35 cellular contexts compared by ENCODE assay signal in the genomic region with DNA sequence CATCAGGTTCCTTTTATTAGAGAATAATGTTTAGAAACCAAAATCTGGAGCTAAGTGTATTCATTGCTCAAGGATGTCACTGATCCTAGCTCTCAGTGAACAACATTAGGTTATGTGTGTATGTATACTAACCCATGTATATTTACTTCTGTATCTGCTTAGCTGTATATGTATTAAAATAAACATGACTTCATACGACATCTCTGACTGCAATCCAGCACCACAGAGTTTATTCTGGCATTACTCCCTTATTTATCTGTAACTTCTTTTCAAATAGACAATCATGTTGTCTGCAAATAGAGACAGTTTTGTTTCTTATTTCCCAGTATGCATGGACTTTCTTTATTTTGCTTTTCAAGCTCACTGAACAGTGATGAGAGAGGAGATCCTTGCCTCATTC.
"Had no signal": no experiment of that assay in that cellular context is flagged by ENCODE, and none has a peak within 500 bp of the region (broad histone marks: within the 10 kb centered on the region; RNA-seq: fewer than 3 reads in every experiment).

No MANE protein-coding gene starts in this region.

- H3K27me3 ChIP-seq: adrenal gland, body of pancreas, breast epithelium, Peyer's patch had no signal

- DNase-seq: activated CD4-positive, alpha-beta T cell treated with anti-CD3 and anti-CD28 coated beads for 36 hours; activated CD4-positive, alpha-beta T cell treated with anti-CD3 and anti-CD28 coated beads, Interleukin-2, amount 10 ng/mL, durations not matched to agents 7 days and 5 days; activated CD4-positive, alpha-beta T cell treated with anti-CD3 and anti-CD28 coated beads, Interleukin-2, amount 50 U/mL, for 48 hours; activated CD8-positive, alpha-beta memory T cell treated with anti-CD3 and anti-CD28 coated beads, Interleukin-2, amount 50 U/mL, for 4 hours; activated gamma-delta T cell treated with Interleukin-2 at 50 U/mL for 16 hours; activated naive CD4-positive, alpha-beta T cell treated with anti-CD3 and anti-CD28 coated beads for 36 hours; activated T-cell treated with anti-CD3 and anti-CD28 coated beads for 4 hours; activated T-cell treated with anti-CD3 and anti-CD28 coated beads, Interleukin-2, amount 50 U/mL, for 4 hours; adrenal gland; body of pancreas; caudate nucleus; Kasumi-1; KBM-7; MM.1S; NCI-H1092 treated with DMSO at 0.1 percent for 48 hours; NCI-H1417; NCI-H146; NCI-H187; NCI-H2029 treated with DMSO at 0.1 percent for 48 hours; NCI-H2107; NCI-H2171; NCI-H510A; NCI-H526; NCI-H748 treated with DMSO at 0.1 percent for 48 hours; NK-92 treated with Interleukin-12 subunit alpha and Interleukin-12 subunit beta, amount 100 ng/mL, for 24 hours; PC-3; Peyer's patch; RPMI8226; T1000 had no signal

- H3K36me3 ChIP-seq: adrenal gland, breast epithelium, Peyer's patch had no signal

- FAIRE-seq: astrocyte had no signal

- H3K27ac ChIP-seq: adrenal gland, body of pancreas, breast epithelium, SK-N-MC had no signal

- ATAC-seq: activated CD4-positive, alpha-beta T cell treated with anti-CD3 and anti-CD28 coated beads for 36 hours; activated CD4-positive, CD25-positive, alpha-beta regulatory T cell treated with anti-CD3 and anti-CD28 coated beads, Interleukin-2, amount 50 U/mL, for 24 hours; activated naive CD4-positive, alpha-beta T cell treated with anti-CD3 and anti-CD28 coated beads, Interleukin-2, amount 50 U/mL, for 72 hours; activated T-cell treated with anti-CD3 and anti-CD28 coated beads, Interleukin-2, amount 50 U/mL, for 4 hours; body of pancreas; PC-3; WTC11 had no signal

- H3K4me3 ChIP-seq: adrenal gland, body of pancreas, breast epithelium, Peyer's patch, SK-N-MC had no signal

- H3K4me1 ChIP-seq: body of pancreas, breast epithelium, Peyer's patch had no signal

- H3K9me3 ChIP-seq: adrenal gland, body of pancreas, breast epithelium, Peyer's patch had no signal
